ENCODE assay signal across 21 cellular contexts in genomic region chr9:137802021-137802420, GRCh38.
"Had no signal": no experiment of that assay in that cellular context is flagged by ENCODE, and none has a peak within 500 bp of the region (broad histone marks: within the 10 kb centered on the region; RNA-seq: fewer than 3 reads in every experiment).

No MANE protein-coding gene starts in this region.

- H3K4me2 ChIP-seq: smooth muscle cell had no signal

- ATAC-seq: activated CD8-positive, alpha-beta T cell treated with anti-CD3 and anti-CD28 coated beads for 36 hours had no signal

- H3K27ac Mint-ChIP-seq: activated B cell treated with CpG ODN at 0.5 μM for 24 hours; activated CD8-positive, alpha-beta T cell treated with anti-CD3 and anti-CD28 coated beads for 36 hours; activated naive CD8-positive, alpha-beta T cell; endodermal cell had no signal

- H3K4me1 Mint-ChIP-seq: endodermal cell, neural crest cell had no signal

- H3K27me3 ChIP-seq: dorsolateral prefrontal cortex, right lobe of liver, tibial artery, uterus had no signal

- H3K4me3 Mint-ChIP-seq: activated B cell treated with CpG ODN at 0.5 μM for 24 hours; activated CD8-positive, alpha-beta T cell treated with anti-CD3 and anti-CD28 coated beads for 36 hours; activated naive CD8-positive, alpha-beta T cell; endodermal cell; neural crest cell had no signal

- H3K9me3 Mint-ChIP-seq: activated B cell treated with CpG ODN at 0.5 μM for 24 hours; activated CD8-positive, alpha-beta T cell treated with anti-CD3 and anti-CD28 coated beads for 36 hours had no signal

- H3K4me1 ChIP-seq: right lobe of liver, tibial artery, uterus had no signal

- H3K27me3 Mint-ChIP-seq: activated B cell treated with CpG ODN at 0.5 μM for 24 hours; activated CD8-positive, alpha-beta T cell treated with anti-CD3 and anti-CD28 coated beads for 36 hours; activated naive CD8-positive, alpha-beta T cell had no signal

- H3K4me3 ChIP-seq: dorsolateral prefrontal cortex, right lobe of liver, smooth muscle cell, tibial artery, uterus had no signal

- H3K9me3 ChIP-seq: right lobe of liver, tibial artery, uterus had no signal

- H3K27ac ChIP-seq: dorsolateral prefrontal cortex, right lobe of liver, tibial artery, uterus had no signal

- H3K36me3 ChIP-seq: uterus had no signal

- DNase-seq: activated B cell treated with CpG ODN at 0.5 μM for 24 hours; activated CD4-positive, alpha-beta T cell treated with anti-CD3 and anti-CD28 coated beads for 4 hours; activated CD8-positive, alpha-beta T cell treated with anti-CD3 and anti-CD28 coated beads for 36 hours; activated gamma-delta T cell; activated T-cell treated with anti-CD3 and anti-CD28 coated beads, Interleukin-2, amount 50 U/mL, for 48 hours; amygdala; dorsolateral prefrontal cortex; endodermal cell; foreskin melanocyte; glutamatergic neuron; hypothalamus; islet precursor cell; right lobe of liver; stimulated activated CD4-positive, alpha-beta T cell treated with anti-CD3 and anti-CD28 coated beads, Interleukin-4, amount 100 ng/mL, for 1 hour; substantia nigra; SW 1271; tibial artery; uterus had no signal
